8 cellular contexts compared by ENCODE assay signal in the genomic region with DNA sequence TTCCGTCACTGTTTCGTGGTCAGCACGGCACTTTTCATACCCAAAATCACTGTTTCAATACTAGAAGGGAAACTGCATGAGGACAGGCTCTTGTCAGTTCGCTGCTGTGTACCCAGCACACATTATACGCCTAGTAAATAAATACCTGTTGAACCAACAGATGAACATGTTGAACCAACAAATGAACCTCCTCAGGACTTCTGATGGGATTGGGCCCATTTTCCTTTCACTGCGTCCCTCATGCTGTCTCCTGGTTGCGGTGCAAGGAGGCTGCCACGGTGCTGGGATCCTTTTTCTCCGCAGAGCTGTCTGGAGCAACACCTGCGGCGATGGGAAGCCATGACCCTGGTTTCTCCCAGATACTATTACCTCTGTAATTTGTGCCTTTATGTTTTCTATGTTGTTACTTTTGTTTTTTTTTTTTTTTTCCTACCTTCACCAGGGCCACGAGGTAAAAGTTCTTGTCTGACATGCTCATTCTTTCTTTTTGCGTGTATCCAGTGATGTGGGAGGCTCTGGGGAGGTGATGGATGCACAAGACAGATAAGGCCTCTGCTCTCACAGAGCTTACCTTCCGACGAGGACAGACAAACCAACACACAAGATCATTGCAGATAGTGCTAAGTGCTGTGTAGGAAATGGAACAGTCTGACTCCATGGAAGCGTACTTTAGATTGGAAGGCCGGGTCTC. TPM values are rescaled to one million over a fixed set of nuclear protein-coding genes. Genes with fewer than 3 reads are reported as not detected.
DNase-seq lines count a peak whose midpoint lies in the region; ATAC-seq and TF ChIP-seq lines count a peak whose summit lies in the region.

No MANE protein-coding gene starts in this region.

- peaks cover 60% of the 10 kb centered on the region for H3K79me2 ChIP-seq in HCT116 (ENCODE audit: insufficient read depth, low read length)

- peaks cover 7% of the 10 kb centered on the region for H3K27me3 Mint-ChIP-seq in glutamatergic neuron (ENCODE audit: unreplicated experiment)

- peak overlapping the region; percentile 79; the same call in 1 of the 2 replicates for H3K27ac ChIP-seq in HCT116 (ENCODE audit: low read depth, low read length)
- peak overlapping the region; percentile 89 for H3K27ac ChIP-seq in WERI-Rb-1
- H3K27ac ChIP-seq in skeletal muscle tissue (ENCODE audit: low read depth, low read length), result peak overlapping the region; percentile 90

- CTCF ChIA-PET in HCT116 (lab: Charles Lee), result interaction anchor here (1.5 kb wide), 1 partner anchor 154 kb away, joined by 3 read pairs; no protein-coding TSS in a partner anchor

- H3K27me3 ChIP-seq in HCT116 (ENCODE audit: insufficient read depth, low read length) (no peaks in the 10 kb centered on the region), WERI-Rb-1 (ENCODE audit: insufficient read depth, low read depth, severe bottlenecking) (no peaks in the 10 kb centered on the region), skeletal muscle tissue (ENCODE audit: control insufficient read depth in 3 of 3, insufficient read depth in 3 of 3, low read length in 3 of 3) (no peaks in the 10 kb centered on the region)

- TF ChIP-seq CTCF in HCT116 (IDR thresholded peaks at IDR 0.05 in 2 of 3, conservative IDR thresholded peaks at IDR 0.05 in 1 of 3; ENCODE audit: borderline replicate concordance in 1 of 3, insufficient read depth in 1 of 3, low read depth in 2 of 3, low read length in 2 of 3) (no peak), WERI-Rb-1 (IDR thresholded peaks at IDR 0.05; ENCODE audit: low read depth, low read length) (no peak), glutamatergic neuron (IDR thresholded peaks at IDR 0.05; ENCODE audit: partially characterized antibody, unreplicated experiment) (no peak)

- no peak for ATAC-seq in HCT116
- ATAC-seq in GM21717 (IDR thresholded peaks at IDR 0.05; ENCODE audit: unreplicated experiment), result no peak
- ATAC-seq in left lobe of liver, result no peak

- peaks cover 2% of the 10 kb centered on the region for H3K9me3 Mint-ChIP-seq in glutamatergic neuron (ENCODE audit: unreplicated experiment)

- no peaks in the 10 kb centered on the region for H3K9me2 ChIP-seq in HCT116 (ENCODE audit: insufficient read depth)

- no peak overlapping the region for H2AFZ ChIP-seq in HCT116 (ENCODE audit: low read depth, low read length, poor library complexity, severe bottlenecking)

- H3K4me1 ChIP-seq in HCT116 (ENCODE audit: control insufficient read depth in 1 of 2, insufficient read depth in 2 of 2, low read length in 2 of 2) (peaks cover 14 to 15% of the 10 kb centered on the region in 2 experiments), skeletal muscle tissue (ENCODE audit: control insufficient read depth in 3 of 3, insufficient read depth in 3 of 3, low read length in 3 of 3) (peaks cover 25 to 37% (median 29%) of the 10 kb centered on the region in 3 donors)

- H4K20me1 ChIP-seq in HCT116 (ENCODE audit: insufficient read depth), result peaks cover 4% of the 10 kb centered on the region; the same call in 1 of the 2 replicates

- no peaks in the 10 kb centered on the region for H3K36me3 Mint-ChIP-seq in glutamatergic neuron (ENCODE audit: unreplicated experiment)

- TF ChIP-seq RAD21 in HCT116 (IDR thresholded peaks at IDR 0.05; ENCODE audit: low read depth), result no peak

- POLR2A ChIA-PET in HCT116 (lab: Charles Lee), result no interaction called here

- H3K9me3 ChIP-seq in HCT116 (ENCODE audit: control insufficient read depth in 1 of 2, insufficient read depth in 1 of 2, low read depth in 1 of 2, low read length in 2 of 2) (no peaks in the 10 kb centered on the region), WERI-Rb-1 (ENCODE audit: severe bottlenecking) (no peaks in the 10 kb centered on the region), skeletal muscle tissue (ENCODE audit: control insufficient read depth in 3 of 3, low read length in 3 of 3) (peaks cover 0 to 2% (median 0%) of the 10 kb centered on the region in 3 donors)

- H3K4me1 Mint-ChIP-seq in glutamatergic neuron (ENCODE audit: low read depth, unreplicated experiment), result peaks cover 17% of the 10 kb centered on the region

- DNase-seq in HCT116 (ENCODE audit: low read depth, low spot score) (peak; percentile 13), WERI-Rb-1 (no peak), glutamatergic neuron (no peak), SKM-1 (lab: John Stamatoyannopoulos, UW; ENCODE audit: unreplicated experiment) (no peak), left lobe of liver (ENCODE audit: low spot score) (no peak), anterior cingulate cortex (lab: John Stamatoyannopoulos, UW) (no peak)

- H3K9ac ChIP-seq in HCT116 (ENCODE audit: low read length) (peak overlapping the region; percentile 90), skeletal muscle tissue (ENCODE audit: low read depth in 1 of 3, low read length in 3 of 3) (peak overlapping the region; percentile 87 to 94 (median 92))

- peak overlapping the region; percentile 96 for H3K4me2 ChIP-seq in HCT116 (ENCODE audit: low read length)

- peak overlapping the region; percentile 88 to 92 for H3K4me3 ChIP-seq in HCT116 (replicated peaks in 1 of 2; ENCODE audit: low read depth in 1 of 2, low read length in 2 of 2)
- peak overlapping the region; percentile 91 for H3K4me3 ChIP-seq in WERI-Rb-1 (ENCODE audit: low read depth, low read length)
- H3K4me3 ChIP-seq in skeletal muscle tissue (ENCODE audit: low read length in 3 of 3), result peak overlapping the region; percentile 81 to 98 (median 90)

- RAD21 ChIA-PET in HCT116 (lab: Charles Lee; ENCODE audit: low non-redundant PET in 1 of 2, low total read pairs in 2 of 2, uncharacterized antibody in 2 of 2, unreplicated experiment in 2 of 2), result no interaction called here

- H3K36me3 ChIP-seq in HCT116 (ENCODE audit: control insufficient read depth in 1 of 2, insufficient read depth in 2 of 2, low read length in 2 of 2) (peaks cover 11 to 17% of the 10 kb centered on the region in 2 experiments; a peak in 3 of 4 replicates), WERI-Rb-1 (peaks cover 33% of the 10 kb centered on the region), skeletal muscle tissue (ENCODE audit: control insufficient read depth in 3 of 3, insufficient read depth in 3 of 3, low read length in 3 of 3) (peaks cover 0 to 5% (median 5%) of the 10 kb centered on the region in 3 donors)

- TF ChIP-seq POLR2A in HCT116 (IDR thresholded peaks at IDR 0.05; ENCODE audit: borderline replicate concordance, extremely low read depth, insufficient read depth, insufficient read length), result no peak

- no TSS peak for BruUV-seq in HCT116 (replicated peaks; lab: Mats Ljungman, UMichigan)

- peak overlapping the region; percentile 82 for H3K27ac Mint-ChIP-seq in glutamatergic neuron (ENCODE audit: unreplicated experiment)

- H3K4me3 Mint-ChIP-seq in glutamatergic neuron (ENCODE audit: unreplicated experiment), result peak overlapping the region; percentile 99

- intact Hi-C loops in HCT116 (cut with micrococcal nuclease), result loop anchor here (2.0 kb wide), 1 partner anchor 79 kb away; no protein-coding TSS in a partner anchor

TF ChIP-seq in HCT116, 20 proteins besides CTCF, POLR2A, EP300 and RAD21 (continues in another document):
- TF ChIP-seq ZFX (IDR thresholded peaks at IDR 0.05) (no peak), ZNF274 (IDR thresholded peaks at IDR 0.05; ENCODE audit: low read depth, low read length) (no peak), FOSL1 (IDR thresholded peaks at IDR 0.05; ENCODE audit: low read depth) (no peak), EZH2phosphoT487 (IDR thresholded peaks at IDR 0.05; ENCODE audit: borderline replicate concordance) (no peak), POLR2AphosphoS5 (IDR thresholded peaks at IDR 0.05; ENCODE audit: low read depth, low read length) (no peak), ELF1 (IDR thresholded peaks at IDR 0.05; ENCODE audit: borderline replicate concordance, low read depth) (no peak), SRF (IDR thresholded peaks at IDR 0.05; ENCODE audit: low read depth) (no peak), SIN3A (IDR thresholded peaks at IDR 0.05; ENCODE audit: low read depth) (no peak), CBX3 (IDR thresholded peaks at IDR 0.05; ENCODE audit: low read depth) (no peak), TCF7L2 (IDR thresholded peaks at IDR 0.05; ENCODE audit: borderline replicate concordance, extremely low read depth, insufficient read depth, insufficient read length) (no peak), SP1 (IDR thresholded peaks at IDR 0.05; ENCODE audit: low read depth) (no peak), JUND (IDR thresholded peaks at IDR 0.05) (no peak), EGR1 (IDR thresholded peaks at IDR 0.05; ENCODE audit: low read depth) (no peak)
- TF ChIP-seq, protein P1, sequence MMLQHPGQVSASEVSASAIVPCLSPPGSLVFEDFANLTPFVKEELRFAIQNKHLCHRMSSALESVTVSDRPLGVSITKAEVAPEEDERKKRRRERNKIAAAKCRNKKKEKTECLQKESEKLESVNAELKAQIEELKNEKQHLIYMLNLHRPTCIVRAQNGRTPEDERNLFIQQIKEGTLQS (IDR thresholded peaks at IDR 0.05), result no peak
- TF ChIP-seq, protein P2, sequence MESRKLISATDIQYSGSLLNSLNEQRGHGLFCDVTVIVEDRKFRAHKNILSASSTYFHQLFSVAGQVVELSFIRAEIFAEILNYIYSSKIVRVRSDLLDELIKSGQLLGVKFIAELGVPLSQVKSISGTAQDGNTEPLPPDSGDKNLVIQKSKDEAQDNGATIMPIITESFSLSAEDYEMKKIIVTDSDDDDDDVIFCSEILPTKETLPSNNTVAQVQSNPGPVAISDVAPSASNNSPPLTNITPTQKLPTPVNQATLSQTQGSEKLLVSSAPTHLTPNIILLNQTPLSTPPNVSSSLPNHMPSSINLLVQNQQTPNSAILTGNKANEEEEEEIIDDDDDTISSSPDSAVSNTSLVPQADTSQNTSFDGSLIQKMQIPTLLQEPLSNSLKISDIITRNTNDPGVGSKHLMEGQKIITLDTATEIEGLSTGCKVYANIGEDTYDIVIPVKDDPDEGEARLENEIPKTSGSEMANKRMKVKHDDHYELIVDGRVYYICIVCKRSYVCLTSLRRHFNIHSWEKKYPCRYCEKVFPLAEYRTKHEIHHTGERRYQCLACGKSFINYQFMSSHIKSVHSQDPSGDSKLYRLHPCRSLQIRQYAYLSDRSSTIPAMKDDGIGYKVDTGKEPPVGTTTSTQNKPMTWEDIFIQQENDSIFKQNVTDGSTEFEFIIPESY (IDR thresholded peaks at IDR 0.05; ENCODE audit: extremely low read depth, insufficient replicate concordance, low read length), result no peak
- TF ChIP-seq, protein P3, sequence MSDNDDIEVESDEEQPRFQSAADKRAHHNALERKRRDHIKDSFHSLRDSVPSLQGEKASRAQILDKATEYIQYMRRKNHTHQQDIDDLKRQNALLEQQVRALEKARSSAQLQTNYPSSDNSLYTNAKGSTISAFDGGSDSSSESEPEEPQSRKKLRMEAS (IDR thresholded peaks at IDR 0.05), result no peak

RNA-seq across cellular contexts. Expression of a gene that starts 1.1 kb away (rescaled TPM):
- 51.1 TPM for total RNA-seq in HCT116 (2021; ENCODE audit: unreplicated experiment)
- 38.7 and 40.5 TPM in 2 replicates for polyA plus RNA-seq in HCT116 (2012)
- 60.5 TPM for total RNA-seq in glutamatergic neuron (ENCODE audit: unreplicated experiment)
- 19.8 TPM for total RNA-seq in skeletal muscle tissue
- total RNA-seq in left lobe of liver, result 41.6 TPM
